Comparison of ENCODE assay signal across 12 cellular contexts in genomic region chr20:62622178-62622876, GRCh38. TPM values are rescaled to one million over a fixed set of nuclear protein-coding genes. Genes with fewer than 3 reads are reported as not detected.
A peak's percentile ranks its signal among the peaks of the same experiment; 100 is the strongest.
DNase-seq lines count a peak whose midpoint lies in the region; ATAC-seq, FAIRE-seq and TF ChIP-seq lines count a peak whose summit lies in the region.
"Had no signal": no experiment of that assay in that cellular context is flagged by ENCODE, and none has a peak within 500 bp of the region (broad histone marks: within the 10 kb centered on the region; RNA-seq: fewer than 3 reads in every experiment).

No MANE protein-coding gene starts in this region.

- H3K27ac Mint-ChIP-seq in activated T-helper 17 cell treated with anti-CD3 and anti-CD28 coated beads, Interleukin-2, amount 50 U/mL, for 72 hours: peak overlapping the region; percentile 98
- peak overlapping the region; percentile 97 for H3K27ac Mint-ChIP-seq in stimulated activated memory B cell treated with anti-CD40 and anti-IgM and Interleukin-4, amounts not matched to agents 10 μg/mL and 1 μg/mL and 100 μg/mL, for 72 hours

- H3K9me3 Mint-ChIP-seq in activated T-helper 17 cell treated with anti-CD3 and anti-CD28 coated beads, Interleukin-2, amount 50 U/mL, for 72 hours: no peaks in the 10 kb centered on the region
- H3K9me3 Mint-ChIP-seq in stimulated activated memory B cell treated with anti-CD40 and anti-IgM and Interleukin-4, amounts not matched to agents 10 μg/mL and 1 μg/mL and 100 μg/mL, for 72 hours: no peaks in the 10 kb centered on the region

- H3K9ac ChIP-seq in kidney (ENCODE audit: low read length in 2 of 2): peak overlapping the region in 1 of 2 donors; percentile 87

- no peak for TF ChIP-seq CTCF in kidney (IDR thresholded peaks at IDR 0.05; ENCODE audit: borderline replicate concordance, extremely low read depth, insufficient read depth)

- peak overlapping the region; percentile 96 to 97 for H3K27ac ChIP-seq in kidney (ENCODE audit: low read depth in 2 of 2, low read length in 2 of 2)

- peaks cover 10% of the 10 kb centered on the region for H3K36me3 Mint-ChIP-seq in activated T-helper 17 cell treated with anti-CD3 and anti-CD28 coated beads, Interleukin-2, amount 50 U/mL, for 72 hours (ENCODE audit: low read depth)
- H3K36me3 Mint-ChIP-seq in stimulated activated memory B cell treated with anti-CD40 and anti-IgM and Interleukin-4, amounts not matched to agents 10 μg/mL and 1 μg/mL and 100 μg/mL, for 72 hours: no peaks in the 10 kb centered on the region

- no peak for ATAC-seq in activated T-helper 17 cell treated with anti-CD3 and anti-CD28 coated beads, Interleukin-2, amount 50 U/mL, for 72 hours (replicated peaks)
- ATAC-seq in stimulated activated memory B cell treated with anti-CD40 and anti-IgM and Interleukin-4, amounts not matched to agents 10 μg/mL and 1 μg/mL and 100 μg/mL, for 72 hours: no peak
- ATAC-seq in GM18517 (IDR thresholded peaks at IDR 0.05; ENCODE audit: unreplicated experiment): no peak

- peaks cover 18 to 35% of the 10 kb centered on the region in 2 donors for H3K4me1 ChIP-seq in kidney (ENCODE audit: control insufficient read depth in 1 of 2, insufficient read depth in 1 of 2, low read depth in 1 of 2, low read length in 2 of 2)

- no peaks in the 10 kb centered on the region for H3K9me3 ChIP-seq in kidney (ENCODE audit: control insufficient read depth in 1 of 2, low read length in 2 of 2)

- no peaks in the 10 kb centered on the region for H3K27me3 Mint-ChIP-seq in activated T-helper 17 cell treated with anti-CD3 and anti-CD28 coated beads, Interleukin-2, amount 50 U/mL, for 72 hours
- H3K27me3 Mint-ChIP-seq in stimulated activated memory B cell treated with anti-CD40 and anti-IgM and Interleukin-4, amounts not matched to agents 10 μg/mL and 1 μg/mL and 100 μg/mL, for 72 hours: no peaks in the 10 kb centered on the region

- no peaks in the 10 kb centered on the region for H3K36me3 ChIP-seq in kidney (ENCODE audit: control insufficient read depth in 1 of 2, insufficient read depth in 2 of 2, low read length in 2 of 2)

- no peak for FAIRE-seq in kidney (lab: Jason Lieb, UNC)
- FAIRE-seq: GM18507, TTC549 had no signal

- no peak overlapping the region for H3K4me3 ChIP-seq in kidney (ENCODE audit: low read length in 2 of 2)

- DNase-seq in HK-2 (ENCODE audit: unreplicated experiment): peak; percentile 60
- peak; percentile 75 for DNase-seq in kidney
- no peak for DNase-seq in activated CD8-positive, alpha-beta memory T cell treated with anti-CD3 and anti-CD28 coated beads, Interleukin-2, amount 50 U/mL, for 4 hours
- DNase-seq in HT-29 (ENCODE audit: low spot score): no peak
- no peak for DNase-seq in NCI-H2029 treated with DMSO at 0.1 percent for 48 hours (lab: John Stamatoyannopoulos, UW)
- DNase-seq: erythroblast, NCI-H748 treated with DMSO at 0.1 percent for 48 hours had no signal

- H3K4me1 Mint-ChIP-seq in activated T-helper 17 cell treated with anti-CD3 and anti-CD28 coated beads, Interleukin-2, amount 50 U/mL, for 72 hours: peaks cover 14% of the 10 kb centered on the region
- H3K4me1 Mint-ChIP-seq in stimulated activated memory B cell treated with anti-CD40 and anti-IgM and Interleukin-4, amounts not matched to agents 10 μg/mL and 1 μg/mL and 100 μg/mL, for 72 hours: peaks cover 63% of the 10 kb centered on the region

- intact Hi-C loops in kidney (cut with DNase I): no loop called here

- H3K4me3 Mint-ChIP-seq in activated T-helper 17 cell treated with anti-CD3 and anti-CD28 coated beads, Interleukin-2, amount 50 U/mL, for 72 hours: peak overlapping the region; percentile 85
- H3K4me3 Mint-ChIP-seq in stimulated activated memory B cell treated with anti-CD40 and anti-IgM and Interleukin-4, amounts not matched to agents 10 μg/mL and 1 μg/mL and 100 μg/mL, for 72 hours: no peak overlapping the region

RNA-seq across cellular contexts. Expression of gene SLCO4A1, which starts 20.0 kb away (rescaled TPM):
- total RNA-seq in activated T-helper 17 cell treated with anti-CD3 and anti-CD28 coated beads, Interleukin-2, amount 50 U/mL, for 72 hours: 10 to 100 TPM; 41.1 to 53.6 TPM
- 80.3 TPM for total RNA-seq in kidney
- polyA plus RNA-seq in kidney (ENCODE audit: insufficient read depth, low read depth, low replicate concordance): 12.4 TPM
- 78.8 and 83.4 TPM in 2 replicates for total RNA-seq in HT-29 (2014; rRNA removed; shearing (Covaris generic))

Comparison
In these comparisons a context has a peak if more than half of its experiments do, and no peak if none do; other contexts are left out.
1. DNase-seq: peak in HK-2 (single experiment) and kidney (single experiment); none in activated CD8-positive, alpha-beta memory T cell treated with anti-CD3 and anti-CD28 coated beads, Interleukin-2, amount 50 U/mL, for 4 hours (single experiment), HT-29 (single experiment) and NCI-H2029 treated with DMSO at 0.1 percent for 48 hours (single experiment).